ENCODE assay signal across 32 cellular contexts in genomic region chr12:125677829-125678228, GRCh38.
"Had no signal": no experiment of that assay in that cellular context is flagged by ENCODE, and none has a peak within 500 bp of the region (broad histone marks: within the 10 kb centered on the region; RNA-seq: fewer than 3 reads in every experiment).

No MANE protein-coding gene starts in this region.

- H3K36me3 ChIP-seq: ascending aorta, brain microvascular endothelial cell had no signal

- H3K4me1 ChIP-seq: ascending aorta had no signal

- FAIRE-seq: colon, endothelial cell of umbilical vein, frontal cortex, TTC549 had no signal

- H3K27ac ChIP-seq: ascending aorta, brain microvascular endothelial cell, epithelial cell of prostate, VCaP had no signal

- H3K27me3 ChIP-seq: ascending aorta, brain microvascular endothelial cell had no signal

- DNase-seq: activated CD4-positive, alpha-beta memory T cell treated with anti-CD3 and anti-CD28 coated beads, Interleukin-2, amount 10 ng/mL, durations not matched to agents 7 days and 5 days; activated CD4-positive, alpha-beta T cell treated with anti-CD3 and anti-CD28 coated beads for 1 hour; activated CD4-positive, alpha-beta T cell treated with anti-CD3 and anti-CD28 coated beads for 4 hours; activated CD4-positive, alpha-beta T cell treated with anti-CD3 and anti-CD28 coated beads, Interleukin-2, amount 10 ng/mL, durations not matched to agents 7 days and 5 days; activated CD4-positive, alpha-beta T cell treated with anti-CD3 and anti-CD28 coated beads, Interleukin-2, amount 50 U/mL, for 4 hours; activated CD8-positive, alpha-beta memory T cell treated with anti-CD3 and anti-CD28 coated beads, Interleukin-2, amount 50 U/mL, for 48 hours; activated gamma-delta T cell; activated naive CD4-positive, alpha-beta T cell; activated naive CD4-positive, alpha-beta T cell treated with anti-CD3 and anti-CD28 coated beads, Interleukin-2, amount 10 ng/mL, durations not matched to agents 7 days and 5 days; activated naive CD8-positive, alpha-beta T cell treated with anti-CD3 and anti-CD28 coated beads, Interleukin-2, amount 10 ng/mL, durations not matched to agents 7 days and 5 days; activated T-cell treated with anti-CD3 and anti-CD28 coated beads for 4 hours; activated T-cell treated with anti-CD3 and anti-CD28 coated beads, Interleukin-2, amount 50 U/mL, for 24 hours; activated T-cell treated with anti-CD3 and anti-CD28 coated beads, Interleukin-2, amount 50 U/mL, for 72 hours; brain microvascular endothelial cell; caudate nucleus; cortex of kidney; dermis blood vessel endothelial cell; effector CD4-positive, alpha-beta T cell; effector memory CD8-positive, alpha-beta T cell; foreskin fibroblast; head of caudate nucleus; hippocampal formation; T-helper 2 cell had no signal

- H3K4me3 ChIP-seq: ascending aorta had no signal

- ATAC-seq: activated naive CD4-positive, alpha-beta T cell treated with anti-CD3 and anti-CD28 coated beads, Interleukin-2, amount 50 U/mL, for 72 hours; activated T-cell treated with anti-CD3 and anti-CD28 coated beads, Interleukin-2, amount 50 U/mL, for 72 hours; effector memory CD8-positive, alpha-beta T cell; WTC11 had no signal

- H3K9me3 ChIP-seq: ascending aorta had no signal
